Comparison of ENCODE assay signal across 9 cellular contexts in genomic region chr1:119808972-119809550, GRCh38. TPM values are rescaled to one million over a fixed set of nuclear protein-coding genes. Genes with fewer than 3 reads are reported as not detected.
DNase-seq lines count a peak whose midpoint lies in the region; ATAC-seq lines count a peak whose summit lies in the region.
"Had no signal": no experiment of that assay in that cellular context is flagged by ENCODE, and none has a peak within 500 bp of the region (broad histone marks: within the 10 kb centered on the region; RNA-seq: fewer than 3 reads in every experiment).

No MANE protein-coding gene starts in this region.

- DNase-seq in activated gamma-delta T cell treated with Interleukin-2 at 50 U/mL for 16 hours (peak; percentile 60), activated gamma-delta T cell (lab: John Stamatoyannopoulos, UW) (no peak), NCI-H460 (ENCODE audit: extremely low read depth, low read depth) (peak; percentile 49), kidney tubule cell (ENCODE audit: low spot score) (peak; percentile 70)
- DNase-seq in activated CD4-positive, CD25-positive, alpha-beta regulatory T cell treated with anti-CD3 and anti-CD28 coated beads, Interleukin-2, amount 50 U/mL, for 72 hours, result peak; percentile 70
- peak; percentile 42 for DNase-seq in central memory CD4-positive, alpha-beta T cell
- DNase-seq in stimulated activated CD4-positive, alpha-beta T cell treated with anti-CD3 and anti-CD28 coated beads, Interleukin-2, amount 100 ng/mL, for 48 hours, result peak; percentile 60 to 69

- ATAC-seq in HG03280 (IDR thresholded peaks at IDR 0.05; ENCODE audit: unreplicated experiment), result peak; percentile 72

RNA-seq across cellular contexts. Expression of gene REG4, which starts 2.2 kb away (rescaled TPM):
- not detected in 2 replicates for total RNA-seq in NCI-H460 (2014; rRNA removed; shearing (Covaris generic))
- not detected in 2 replicates for polyA plus RNA-seq in NCI-H460 (2014; cell fraction: nucleus; rRNA removed)
- total RNA-seq: temporal lobe had no signal

RNA-seq across cellular contexts. Expression of gene HMGCS2, which starts 40.4 kb away (rescaled TPM):
- total RNA-seq in NCI-H460 (2014; rRNA removed; shearing (Covaris generic)), result not detected in 2 replicates
- not detected in 2 replicates for polyA plus RNA-seq in NCI-H460 (2014; cell fraction: nucleus; rRNA removed)
- total RNA-seq: temporal lobe had no signal
